ENCODE assay signal across 8 cellular contexts in genomic region chr2:48589170-48589767, GRCh38. TPM values are rescaled to one million over a fixed set of nuclear protein-coding genes. Genes with fewer than 3 reads are reported as not detected.
DNase-seq lines count a peak whose midpoint lies in the region; ATAC-seq and TF ChIP-seq lines count a peak whose summit lies in the region.

No MANE protein-coding gene starts in this region.

- ATAC-seq in GM19455 (IDR thresholded peaks at IDR 0.05; ENCODE audit: unreplicated experiment) (no peak), GM21737 (IDR thresholded peaks at IDR 0.05; ENCODE audit: unreplicated experiment) (no peak), HG02678 (IDR thresholded peaks at IDR 0.05; ENCODE audit: unreplicated experiment) (no peak)

- POLR2A ChIA-PET in Caco-2 (lab: Charles Lee): no interaction called here

- no peak overlapping the region for H3K27ac ChIP-seq in SJCRH30
- H3K27ac ChIP-seq in prostate gland: no peak overlapping the region

- H3K36me3 ChIP-seq in Caco-2 (ENCODE audit: control insufficient read depth, insufficient read depth, low read length): no peaks in the 10 kb centered on the region
- H3K36me3 ChIP-seq in SJCRH30: no peaks in the 10 kb centered on the region
- no peaks in the 10 kb centered on the region for H3K36me3 ChIP-seq in prostate gland

- no peak overlapping the region for H3K4me3 Mint-ChIP-seq in Caco-2 (ENCODE audit: unreplicated experiment)

- H3K27me3 ChIP-seq in Caco-2 (replicated peaks; ENCODE audit: control insufficient read depth, insufficient read depth, low read length) (no peaks in the 10 kb centered on the region), SJCRH30 (no peaks in the 10 kb centered on the region), prostate gland (replicated peaks; ENCODE audit: insufficient read depth) (no peaks in the 10 kb centered on the region)

- WGBS in prostate gland: 30% methylated on average over 5 of the region's 5 CpGs

- no peaks in the 10 kb centered on the region for H3K27me3 Mint-ChIP-seq in Caco-2 (ENCODE audit: insufficient read depth, unreplicated experiment)

- CTCF ChIA-PET in Caco-2 (lab: Charles Lee): no interaction called here

- H3K4me1 ChIP-seq in Caco-2 (peaks cover 21% of the 10 kb centered on the region), SJCRH30 (peaks cover 28% of the 10 kb centered on the region), prostate gland (replicated peaks) (no peaks in the 10 kb centered on the region)

- peaks cover 24% of the 10 kb centered on the region for H3K4me1 Mint-ChIP-seq in Caco-2 (ENCODE audit: low read depth, unreplicated experiment)

- no peak for TF ChIP-seq POLR2A in prostate gland (IDR thresholded peaks at IDR 0.05)

- H3K36me3 Mint-ChIP-seq in Caco-2 (ENCODE audit: insufficient read depth, unreplicated experiment): no peaks in the 10 kb centered on the region

- intact Hi-C loops in Caco-2 (cut with micrococcal nuclease; ENCODE audit: unreplicated experiment) (loop anchor here (1.0 to 2.0 kb wide), 4 partner anchors 23 to 118 kb away; partner anchors contain the start of gene STON1), prostate gland (cut with DNase I) (loop anchor here (5.0 to 10.0 kb wide), 3 partner anchors 57 to 682 kb away; partner anchors contain the start of genes FBXO11 and STON1)

- H3K4me3 ChIP-seq in Caco-2 (ENCODE audit: low read depth, low read length): no peak overlapping the region
- H3K4me3 ChIP-seq in HFF-Myc (replicated peaks; ENCODE audit: low read depth, low read length): no peak overlapping the region
- H3K4me3 ChIP-seq in SJCRH30: no peak overlapping the region
- H3K4me3 ChIP-seq in prostate gland: no peak overlapping the region

- H3K9me3 ChIP-seq in Caco-2 (no peaks in the 10 kb centered on the region), SJCRH30 (replicated peaks) (no peaks in the 10 kb centered on the region), prostate gland (no peaks in the 10 kb centered on the region)

- no peaks in the 10 kb centered on the region for H3K9me3 Mint-ChIP-seq in Caco-2 (ENCODE audit: unreplicated experiment)

- TF ChIP-seq CTCF in Caco-2 (IDR thresholded peaks at IDR 0.05; ENCODE audit: insufficient read depth in 1 of 2, low read depth in 1 of 2, low read length in 1 of 2, severe bottlenecking in 1 of 2, unreplicated experiment in 1 of 2) (peak; percentile 75 to 85), HFF-Myc (IDR thresholded peaks at IDR 0.05; ENCODE audit: low read depth, low read length, missing control alignments) (peak; percentile 68), prostate gland (IDR thresholded peaks at IDR 0.05) (peak; percentile 59 to 77 (median 68))

- BruUV-seq in Caco-2 (replicated peaks; lab: Mats Ljungman, UMichigan): no TSS peak

- peak overlapping the region; percentile 29 for H3K27ac Mint-ChIP-seq in Caco-2 (ENCODE audit: unreplicated experiment)

- peak in 1 of 2 experiments; percentile 61 for DNase-seq in Caco-2
- DNase-seq in HFF-Myc (ENCODE audit: extremely low read depth, low read depth): peak; percentile 31
- peak; percentile 46 to 78 for DNase-seq in SJCRH30
- peak; percentile 75 for DNase-seq in fibroblast of peridontal ligament (ENCODE audit: extremely low read depth)
- DNase-seq in prostate gland (ENCODE audit: low spot score): no peak

RNA-seq across cellular contexts. Expression of gene GTF2A1L, which starts 28.4 kb away (rescaled TPM):
- total RNA-seq in Caco-2 (2022) (not detected in 2 replicates), prostate gland (1 to 10 TPM in 1 of 2 donors, under 1 TPM in 1; 0.68 to 3.6 TPM)
- total RNA-seq in SJCRH30 (2014; rRNA removed; shearing (Covaris generic)): 0.40 TPM in 1 of 2 replicates, not detected in the other

RNA-seq across cellular contexts. Expression of gene STON1, which starts 59.3 kb away (rescaled TPM):
- 1.5 and 1.8 TPM in 2 replicates for total RNA-seq in Caco-2 (2022)
- 12.5 and 13.7 TPM in 2 replicates for total RNA-seq in SJCRH30 (2014; rRNA removed; shearing (Covaris generic))
- 10 to 100 TPM; 34.0 to 48.7 TPM for total RNA-seq in prostate gland
